ENCODE assay signal across 23 cellular contexts in genomic region chr11:4722616-4723534, GRCh38. TPM values are rescaled to one million over a fixed set of nuclear protein-coding genes. Genes with fewer than 3 reads are reported as not detected.
"Had no signal": no experiment of that assay in that cellular context is flagged by ENCODE, and none has a peak within 500 bp of the region (broad histone marks: within the 10 kb centered on the region; RNA-seq: fewer than 3 reads in every experiment).

No MANE protein-coding gene starts in this region.

RNA-seq across cellular contexts. Expression of gene MMP26, which starts 18.3 kb away (rescaled TPM):
- total RNA-seq: activated B cell treated with CpG ODN at 0.5 μM for 24 hours; activated CD8-positive, alpha-beta T cell treated with anti-CD3 and anti-CD28 coated beads for 36 hours; activated T-cell treated with anti-CD3 and anti-CD28 coated beads, Interleukin-2, amount 50 U/mL, for 4 hours; activated T-helper 17 cell treated with anti-CD3 and anti-CD28 coated beads, Interleukin-2, amount 50 U/mL, for 72 hours; astrocyte; cardiac septum; cerebellum; dorsolateral prefrontal cortex; gastrocnemius medialis; left ventricle myocardium inferior; lung; mesenteric fat pad; mucosa of descending colon; myocyte; natural killer cell treated with Interleukin-12 subunit alpha and Interleukin-12 subunit beta and Interleukin-15 and Interleukin-18, amount 100 ng/mL, for 72 hours; progenitor cell of endocrine pancreas; renal cortical epithelial cell; right lobe of liver; skeletal muscle tissue; temporal lobe; tibial nerve; urinary bladder had no signal
- polyA plus RNA-seq: lung, ovary, urinary bladder had no signal

RNA-seq across cellular contexts. Expression of gene OR51E2, which starts 25.2 kb away (rescaled TPM):
- total RNA-seq: activated B cell treated with CpG ODN at 0.5 μM for 24 hours; activated CD8-positive, alpha-beta T cell treated with anti-CD3 and anti-CD28 coated beads for 36 hours; activated T-cell treated with anti-CD3 and anti-CD28 coated beads, Interleukin-2, amount 50 U/mL, for 4 hours; activated T-helper 17 cell treated with anti-CD3 and anti-CD28 coated beads, Interleukin-2, amount 50 U/mL, for 72 hours; cardiac septum; left ventricle myocardium inferior; lung; mesenteric fat pad; myocyte; natural killer cell treated with Interleukin-12 subunit alpha and Interleukin-12 subunit beta and Interleukin-15 and Interleukin-18, amount 100 ng/mL, for 72 hours; progenitor cell of endocrine pancreas; renal cortical epithelial cell; right lobe of liver had no signal
- polyA plus RNA-seq: lung had no signal

RNA-seq across cellular contexts. Expression of gene OR51F1, which starts 46.9 kb away (rescaled TPM):
- total RNA-seq: activated B cell treated with CpG ODN at 0.5 μM for 24 hours; activated CD8-positive, alpha-beta T cell treated with anti-CD3 and anti-CD28 coated beads for 36 hours; activated T-cell treated with anti-CD3 and anti-CD28 coated beads, Interleukin-2, amount 50 U/mL, for 4 hours; activated T-helper 17 cell treated with anti-CD3 and anti-CD28 coated beads, Interleukin-2, amount 50 U/mL, for 72 hours; astrocyte; cardiac septum; cerebellum; dorsolateral prefrontal cortex; gastrocnemius medialis; left ventricle myocardium inferior; lung; mesenteric fat pad; mucosa of descending colon; myocyte; natural killer cell treated with Interleukin-12 subunit alpha and Interleukin-12 subunit beta and Interleukin-15 and Interleukin-18, amount 100 ng/mL, for 72 hours; ovary; progenitor cell of endocrine pancreas; renal cortical epithelial cell; right lobe of liver; skeletal muscle tissue; temporal lobe; tibial nerve; urinary bladder had no signal
- polyA plus RNA-seq: lung, ovary, urinary bladder had no signal
